ENCODE assay signal across 1 cellular context in genomic region chr17:55742272-55743102, GRCh38.
A peak's percentile ranks its signal among the peaks of the same experiment; 100 is the strongest.
TF ChIP-seq lines count a peak whose summit lies in the region.

No MANE protein-coding gene starts in this region.

TF ChIP-seq in K562, 482 proteins besides CTCF, POLR2A, EP300 and RAD21 (continued from another document):
- TF ChIP-seq TFE3 (CRISPR knock-in tag; IDR thresholded peaks at IDR 0.05) (no peak), KLF13 (tag; IDR thresholded peaks at IDR 0.05; ENCODE audit: borderline replicate concordance, low read depth) (no peak), CC2D1A (IDR thresholded peaks at IDR 0.05) (peak; percentile 50; the same call in 1 of the 2 replicates), SNAPC5 (CRISPR knock-in tag; IDR thresholded peaks at IDR 0.05) (no peak), ZEB2 (IDR thresholded peaks at IDR 0.05) (0 out of 2 replicates have a peak, but pooled peaks have one; percentile 16), SMAD4 (CRISPR knock-in tag; conservative IDR thresholded peaks at IDR 0.05) (no peak), EP400 (IDR thresholded peaks at IDR 0.05) (no peak), HCFC1 (IDR thresholded peaks at IDR 0.05; ENCODE audit: low read depth, low read length) (no peak), GTF2E2 (tag; IDR thresholded peaks at IDR 0.05) (no peak), CREB1 (IDR thresholded peaks at IDR 0.05) (no peak), CREB1 (CRISPR knock-in tag; IDR thresholded peaks at IDR 0.05) (no peak), SLC30A9 (CRISPR knock-in tag; IDR thresholded peaks at IDR 0.05) (no peak), SMARCA4 (IDR thresholded peaks at IDR 0.05) (0 out of 2 replicates have a peak, but pooled peaks have one; percentile 18), C11orf30 (IDR thresholded peaks at IDR 0.05; ENCODE audit: low read depth) (peak; percentile 76), FOS (IDR thresholded peaks at IDR 0.05; ENCODE audit: extremely low read depth, insufficient read length) (no peak), ZNF586 (CRISPR knock-in tag; conservative IDR thresholded peaks at IDR 0.05) (no peak), PURB (CRISPR knock-in tag; IDR thresholded peaks at IDR 0.05; ENCODE audit: low read depth) (no peak), ZNF232 (CRISPR knock-in tag; IDR thresholded peaks at IDR 0.05) (no peak), HDAC8 (tag; IDR thresholded peaks at IDR 0.05) (no peak), ZNF449 (CRISPR knock-in tag; IDR thresholded peaks at IDR 0.05) (no peak)
- TF ChIP-seq, protein P1, sequence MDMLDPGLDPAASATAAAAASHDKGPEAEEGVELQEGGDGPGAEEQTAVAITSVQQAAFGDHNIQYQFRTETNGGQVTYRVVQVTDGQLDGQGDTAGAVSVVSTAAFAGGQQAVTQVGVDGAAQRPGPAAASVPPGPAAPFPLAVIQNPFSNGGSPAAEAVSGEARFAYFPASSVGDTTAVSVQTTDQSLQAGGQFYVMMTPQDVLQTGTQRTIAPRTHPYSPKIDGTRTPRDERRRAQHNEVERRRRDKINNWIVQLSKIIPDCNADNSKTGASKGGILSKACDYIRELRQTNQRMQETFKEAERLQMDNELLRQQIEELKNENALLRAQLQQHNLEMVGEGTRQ (CRISPR knock-in tag; IDR thresholded peaks at IDR 0.05) = no peak
